ENCODE assay signal across 1 cellular context in the genomic region with DNA sequence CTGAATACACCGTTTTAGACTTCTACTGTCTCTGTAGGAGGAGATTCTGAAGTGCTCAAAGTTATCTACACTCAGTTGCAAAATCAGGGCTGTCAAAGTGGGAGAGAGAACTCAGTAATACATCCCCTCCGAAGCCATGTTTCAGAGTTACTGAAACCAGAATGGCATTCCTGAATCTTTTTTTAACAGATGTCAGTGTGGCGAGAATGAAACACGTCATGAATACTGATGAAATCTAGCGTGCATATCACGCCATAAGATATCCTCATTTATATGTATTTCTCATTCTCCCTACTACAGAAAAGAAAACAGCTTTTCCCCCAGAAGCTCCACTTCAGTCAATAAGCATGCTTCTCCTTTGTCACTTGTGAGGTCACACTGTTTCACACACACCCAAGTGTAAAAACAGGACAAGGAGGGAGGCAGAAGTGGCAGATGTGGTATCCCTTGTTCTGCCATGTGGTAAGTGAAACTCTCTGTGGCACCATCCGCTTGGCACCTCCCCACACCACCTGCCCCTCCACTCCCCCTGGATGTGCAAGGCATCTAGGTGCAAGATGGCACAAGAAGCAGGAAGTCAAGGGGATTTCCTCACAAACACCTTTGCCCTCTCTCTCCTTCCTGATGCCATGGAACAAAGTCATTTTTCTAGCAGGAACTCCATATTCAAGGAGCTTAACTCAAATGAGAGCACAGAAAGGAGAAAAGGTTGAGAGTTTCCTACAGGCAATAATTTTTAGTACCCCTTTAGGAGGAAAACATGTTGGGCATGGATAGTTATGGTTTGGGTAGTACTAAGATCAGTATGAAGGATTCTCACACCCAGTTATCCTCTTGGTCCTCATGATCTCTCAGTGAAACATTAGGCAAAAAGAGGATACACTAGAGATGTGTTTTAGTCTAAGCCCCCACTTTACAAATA.
TF ChIP-seq lines count a peak whose summit lies in the region.

No MANE protein-coding gene starts in this region.

TF ChIP-seq in GM12878, 131 proteins besides CTCF, POLR2A, EP300 and RAD21 (continues in another document):
- no peak for TF ChIP-seq ASH2L (IDR thresholded peaks at IDR 0.05; ENCODE audit: borderline replicate concordance, low read depth)
- TF ChIP-seq MXI1 (IDR thresholded peaks at IDR 0.05; ENCODE audit: low read depth, low read length): no peak
- TF ChIP-seq, protein P1, sequence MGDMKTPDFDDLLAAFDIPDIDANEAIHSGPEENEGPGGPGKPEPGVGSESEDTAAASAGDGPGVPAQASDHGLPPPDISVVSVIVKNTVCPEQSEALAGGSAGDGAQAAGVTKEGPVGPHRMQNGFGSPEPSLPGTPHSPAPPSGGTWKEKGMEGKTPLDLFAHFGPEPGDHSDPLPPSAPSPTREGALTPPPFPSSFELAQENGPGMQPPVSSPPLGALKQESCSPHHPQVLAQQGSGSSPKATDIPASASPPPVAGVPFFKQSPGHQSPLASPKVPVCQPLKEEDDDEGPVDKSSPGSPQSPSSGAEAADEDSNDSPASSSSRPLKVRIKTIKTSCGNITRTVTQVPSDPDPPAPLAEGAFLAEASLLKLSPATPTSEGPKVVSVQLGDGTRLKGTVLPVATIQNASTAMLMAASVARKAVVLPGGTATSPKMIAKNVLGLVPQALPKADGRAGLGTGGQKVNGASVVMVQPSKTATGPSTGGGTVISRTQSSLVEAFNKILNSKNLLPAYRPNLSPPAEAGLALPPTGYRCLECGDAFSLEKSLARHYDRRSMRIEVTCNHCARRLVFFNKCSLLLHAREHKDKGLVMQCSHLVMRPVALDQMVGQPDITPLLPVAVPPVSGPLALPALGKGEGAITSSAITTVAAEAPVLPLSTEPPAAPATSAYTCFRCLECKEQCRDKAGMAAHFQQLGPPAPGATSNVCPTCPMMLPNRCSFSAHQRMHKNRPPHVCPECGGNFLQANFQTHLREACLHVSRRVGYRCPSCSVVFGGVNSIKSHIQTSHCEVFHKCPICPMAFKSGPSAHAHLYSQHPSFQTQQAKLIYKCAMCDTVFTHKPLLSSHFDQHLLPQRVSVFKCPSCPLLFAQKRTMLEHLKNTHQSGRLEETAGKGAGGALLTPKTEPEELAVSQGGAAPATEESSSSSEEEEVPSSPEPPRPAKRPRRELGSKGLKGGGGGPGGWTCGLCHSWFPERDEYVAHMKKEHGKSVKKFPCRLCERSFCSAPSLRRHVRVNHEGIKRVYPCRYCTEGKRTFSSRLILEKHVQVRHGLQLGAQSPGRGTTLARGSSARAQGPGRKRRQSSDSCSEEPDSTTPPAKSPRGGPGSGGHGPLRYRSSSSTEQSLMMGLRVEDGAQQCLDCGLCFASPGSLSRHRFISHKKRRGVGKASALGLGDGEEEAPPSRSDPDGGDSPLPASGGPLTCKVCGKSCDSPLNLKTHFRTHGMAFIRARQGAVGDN (IDR thresholded peaks at IDR 0.05): peak; percentile 37; the same call in 1 of the 2 replicates
- TF ChIP-seq, protein P2, sequence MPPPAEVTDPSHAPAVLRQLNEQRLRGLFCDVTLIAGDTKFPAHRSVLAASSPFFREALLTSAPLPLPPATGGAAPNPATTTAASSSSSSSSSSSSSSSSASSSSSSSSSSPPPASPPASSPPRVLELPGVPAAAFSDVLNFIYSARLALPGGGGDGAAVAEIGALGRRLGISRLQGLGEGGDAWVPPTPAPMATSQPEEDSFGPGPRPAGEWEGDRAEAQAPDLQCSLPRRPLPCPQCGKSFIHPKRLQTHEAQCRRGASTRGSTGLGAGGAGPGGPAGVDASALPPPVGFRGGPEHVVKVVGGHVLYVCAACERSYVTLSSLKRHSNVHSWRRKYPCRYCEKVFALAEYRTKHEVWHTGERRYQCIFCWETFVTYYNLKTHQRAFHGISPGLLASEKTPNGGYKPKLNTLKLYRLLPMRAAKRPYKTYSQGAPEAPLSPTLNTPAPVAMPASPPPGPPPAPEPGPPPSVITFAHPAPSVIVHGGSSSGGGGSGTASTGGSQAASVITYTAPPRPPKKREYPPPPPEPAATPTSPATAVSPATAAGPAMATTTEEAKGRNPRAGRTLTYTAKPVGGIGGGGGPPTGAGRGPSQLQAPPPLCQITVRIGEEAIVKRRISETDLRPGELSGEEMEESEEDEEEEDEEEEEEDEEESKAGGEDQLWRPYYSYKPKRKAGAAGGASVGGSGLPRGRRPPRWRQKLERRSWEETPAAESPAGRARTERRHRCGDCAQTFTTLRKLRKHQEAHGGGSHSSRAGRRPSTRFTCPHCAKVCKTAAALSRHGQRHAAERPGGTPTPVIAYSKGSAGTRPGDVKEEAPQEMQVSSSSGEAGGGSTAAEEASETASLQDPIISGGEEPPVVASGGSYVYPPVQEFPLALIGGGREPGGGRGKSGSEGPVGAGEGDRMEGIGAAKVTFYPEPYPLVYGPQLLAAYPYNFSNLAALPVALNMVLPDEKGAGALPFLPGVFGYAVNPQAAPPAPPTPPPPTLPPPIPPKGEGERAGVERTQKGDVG (CRISPR knock-in tag; IDR thresholded peaks at IDR 0.05): no peak
- TF ChIP-seq, protein P3, sequence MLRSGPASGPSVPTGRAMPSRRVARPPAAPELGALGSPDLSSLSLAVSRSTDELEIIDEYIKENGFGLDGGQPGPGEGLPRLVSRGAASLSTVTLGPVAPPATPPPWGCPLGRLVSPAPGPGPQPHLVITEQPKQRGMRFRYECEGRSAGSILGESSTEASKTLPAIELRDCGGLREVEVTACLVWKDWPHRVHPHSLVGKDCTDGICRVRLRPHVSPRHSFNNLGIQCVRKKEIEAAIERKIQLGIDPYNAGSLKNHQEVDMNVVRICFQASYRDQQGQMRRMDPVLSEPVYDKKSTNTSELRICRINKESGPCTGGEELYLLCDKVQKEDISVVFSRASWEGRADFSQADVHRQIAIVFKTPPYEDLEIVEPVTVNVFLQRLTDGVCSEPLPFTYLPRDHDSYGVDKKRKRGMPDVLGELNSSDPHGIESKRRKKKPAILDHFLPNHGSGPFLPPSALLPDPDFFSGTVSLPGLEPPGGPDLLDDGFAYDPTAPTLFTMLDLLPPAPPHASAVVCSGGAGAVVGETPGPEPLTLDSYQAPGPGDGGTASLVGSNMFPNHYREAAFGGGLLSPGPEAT (IDR thresholded peaks at IDR 0.05; ENCODE audit: low read depth): 0 out of 2 replicates have a peak, but pooled peaks have one; percentile 25
- no peak for TF ChIP-seq BCL11A (IDR thresholded peaks at IDR 0.05; ENCODE audit: low read depth, low read length)
- no peak for TF ChIP-seq SUPT20H (IDR thresholded peaks at IDR 0.05; ENCODE audit: borderline replicate concordance, control insufficient read depth, low read depth, low read length)
- no peak for TF ChIP-seq JUND (IDR thresholded peaks at IDR 0.05; ENCODE audit: low read depth, low read length)
- TF ChIP-seq FOS (IDR thresholded peaks at IDR 0.05; ENCODE audit: borderline replicate concordance, extremely low read depth, insufficient read length): no peak
- TF ChIP-seq FOXM1 (IDR thresholded peaks at IDR 0.05; ENCODE audit: low read depth, low read length): no peak
- no peak for TF ChIP-seq MLLT1 (IDR thresholded peaks at IDR 0.05)
- no peak for TF ChIP-seq ESRRA (IDR thresholded peaks at IDR 0.05; ENCODE audit: low read length)
- TF ChIP-seq KAT2A (conservative IDR thresholded peaks at IDR 0.05; ENCODE audit: control insufficient read depth, low read depth, low read length): no peak
- TF ChIP-seq, protein P4, sequence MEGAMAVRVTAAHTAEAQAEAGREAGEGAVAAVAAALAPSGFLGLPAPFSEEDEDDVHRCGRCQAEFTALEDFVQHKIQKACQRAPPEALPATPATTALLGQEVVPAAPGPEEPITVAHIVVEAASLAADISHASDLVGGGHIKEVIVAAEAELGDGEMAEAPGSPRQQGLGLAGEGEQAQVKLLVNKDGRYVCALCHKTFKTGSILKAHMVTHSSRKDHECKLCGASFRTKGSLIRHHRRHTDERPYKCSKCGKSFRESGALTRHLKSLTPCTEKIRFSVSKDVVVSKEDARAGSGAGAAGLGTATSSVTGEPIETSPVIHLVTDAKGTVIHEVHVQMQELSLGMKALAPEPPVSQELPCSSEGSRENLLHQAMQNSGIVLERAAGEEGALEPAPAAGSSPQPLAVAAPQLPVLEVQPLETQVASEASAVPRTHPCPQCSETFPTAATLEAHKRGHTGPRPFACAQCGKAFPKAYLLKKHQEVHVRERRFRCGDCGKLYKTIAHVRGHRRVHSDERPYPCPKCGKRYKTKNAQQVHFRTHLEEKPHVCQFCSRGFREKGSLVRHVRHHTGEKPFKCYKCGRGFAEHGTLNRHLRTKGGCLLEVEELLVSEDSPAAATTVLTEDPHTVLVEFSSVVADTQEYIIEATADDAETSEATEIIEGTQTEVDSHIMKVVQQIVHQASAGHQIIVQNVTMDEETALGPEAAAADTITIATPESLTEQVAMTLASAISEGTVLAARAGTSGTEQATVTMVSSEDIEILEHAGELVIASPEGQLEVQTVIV (IDR thresholded peaks at IDR 0.05; ENCODE audit: borderline replicate concordance, partially characterized antibody): no peak
- no peak for TF ChIP-seq SP1 (IDR thresholded peaks at IDR 0.05; ENCODE audit: low read depth, low read length)
- TF ChIP-seq IKZF2 (IDR thresholded peaks at IDR 0.05): peak; percentile 33 to 66; a peak in 2 of 4 replicates
- TF ChIP-seq CREB1 (IDR thresholded peaks at IDR 0.05; ENCODE audit: low read depth): no peak
- no peak for TF ChIP-seq IRF4 (IDR thresholded peaks at IDR 0.05; ENCODE audit: low read depth, low read length)
- TF ChIP-seq YY1 (IDR thresholded peaks at IDR 0.05; ENCODE audit: low read depth, low read length): no peak
- TF ChIP-seq ZBTB11 (CRISPR knock-in tag; IDR thresholded peaks at IDR 0.05): no peak
- no peak for TF ChIP-seq SREBF2 (IDR thresholded peaks at IDR 0.05; ENCODE audit: low read length)
- TF ChIP-seq FOXK2 (IDR thresholded peaks at IDR 0.05): no peak
- TF ChIP-seq, protein P5, sequence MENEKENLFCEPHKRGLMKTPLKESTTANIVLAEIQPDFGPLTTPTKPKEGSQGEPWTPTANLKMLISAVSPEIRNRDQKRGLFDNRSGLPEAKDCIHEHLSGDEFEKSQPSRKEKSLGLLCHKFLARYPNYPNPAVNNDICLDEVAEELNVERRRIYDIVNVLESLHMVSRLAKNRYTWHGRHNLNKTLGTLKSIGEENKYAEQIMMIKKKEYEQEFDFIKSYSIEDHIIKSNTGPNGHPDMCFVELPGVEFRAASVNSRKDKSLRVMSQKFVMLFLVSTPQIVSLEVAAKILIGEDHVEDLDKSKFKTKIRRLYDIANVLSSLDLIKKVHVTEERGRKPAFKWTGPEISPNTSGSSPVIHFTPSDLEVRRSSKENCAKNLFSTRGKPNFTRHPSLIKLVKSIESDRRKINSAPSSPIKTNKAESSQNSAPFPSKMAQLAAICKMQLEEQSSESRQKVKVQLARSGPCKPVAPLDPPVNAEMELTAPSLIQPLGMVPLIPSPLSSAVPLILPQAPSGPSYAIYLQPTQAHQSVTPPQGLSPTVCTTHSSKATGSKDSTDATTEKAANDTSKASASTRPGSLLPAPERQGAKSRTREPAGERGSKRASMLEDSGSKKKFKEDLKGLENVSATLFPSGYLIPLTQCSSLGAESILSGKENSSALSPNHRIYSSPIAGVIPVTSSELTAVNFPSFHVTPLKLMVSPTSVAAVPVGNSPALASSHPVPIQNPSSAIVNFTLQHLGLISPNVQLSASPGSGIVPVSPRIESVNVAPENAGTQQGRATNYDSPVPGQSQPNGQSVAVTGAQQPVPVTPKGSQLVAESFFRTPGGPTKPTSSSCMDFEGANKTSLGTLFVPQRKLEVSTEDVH (IDR thresholded peaks at IDR 0.05; ENCODE audit: low read depth, partially characterized antibody): no peak
- TF ChIP-seq NFYA (IDR thresholded peaks at IDR 0.05; ENCODE audit: borderline replicate concordance, low read depth, low read length): no peak
- TF ChIP-seq EZH2 (IDR thresholded peaks at IDR 0.05; ENCODE audit: borderline replicate concordance, control insufficient read depth, low read depth, low read length): no peak
- no peak for TF ChIP-seq ATF2 (IDR thresholded peaks at IDR 0.05; ENCODE audit: low read length)
- peak; percentile 32; the same call in 1 of the 2 replicates for TF ChIP-seq MTA2 (IDR thresholded peaks at IDR 0.05; ENCODE audit: low read depth)
